Comparison of ENCODE assay signal across 11 cellular contexts in the genomic region with DNA sequence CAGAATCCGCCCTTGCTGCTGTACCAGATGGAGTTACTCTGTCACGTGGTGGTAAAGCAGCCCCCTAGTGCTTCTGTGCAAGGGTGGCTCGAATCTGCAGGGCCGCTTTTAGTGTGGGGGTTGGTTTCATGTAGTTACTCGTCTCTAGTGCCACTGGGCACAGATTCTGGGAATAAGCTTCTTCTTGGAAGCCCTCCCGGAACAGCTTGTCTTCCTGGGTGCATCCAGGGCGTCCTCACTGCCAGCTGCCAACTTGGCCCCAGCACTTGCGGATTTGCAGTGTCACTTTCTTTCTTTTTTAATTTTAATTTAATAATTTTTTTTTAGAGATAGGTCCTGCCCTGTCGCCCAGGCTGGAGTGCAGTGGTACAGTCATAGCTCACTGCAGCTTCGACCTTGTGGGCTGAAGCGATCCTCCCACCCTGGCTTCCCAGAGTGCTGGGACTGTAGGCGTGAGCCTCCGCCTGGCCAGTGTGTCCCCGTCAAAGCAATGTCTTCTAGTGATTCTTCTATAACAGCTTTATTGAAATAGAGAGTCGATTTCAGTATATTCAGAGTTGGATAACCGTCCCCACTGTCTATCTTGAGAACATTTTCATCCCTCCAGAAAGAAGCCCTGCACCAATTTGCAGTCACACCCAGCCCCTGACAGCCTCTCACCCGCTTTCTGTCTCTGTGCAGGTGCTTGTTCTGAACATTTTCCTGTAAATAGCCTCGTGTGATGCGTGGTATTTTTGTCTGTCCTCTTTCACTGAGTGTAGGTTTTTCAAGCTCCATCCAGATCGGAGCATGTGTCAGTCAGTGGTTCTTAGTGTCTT. TPM values are rescaled to one million over a fixed set of nuclear protein-coding genes. Genes with fewer than 3 reads are reported as not detected.
DNase-seq lines count a peak whose midpoint lies in the region; ATAC-seq and TF ChIP-seq lines count a peak whose summit lies in the region.
"Had no signal": no experiment of that assay in that cellular context is flagged by ENCODE, and none has a peak within 500 bp of the region (broad histone marks: within the 10 kb centered on the region; RNA-seq: fewer than 3 reads in every experiment).

No MANE protein-coding gene starts in this region.

- H3K27me3 ChIP-seq in dorsolateral prefrontal cortex: no peaks in the 10 kb centered on the region

- DNase-seq in NCI-H2171 treated with DMSO at 0.1 percent for 48 hours (lab: John Stamatoyannopoulos, UW) (peak; percentile 64), NCI-H2171 (lab: John Stamatoyannopoulos, UW) (no peak), dorsolateral prefrontal cortex (peak; percentile 31 to 82 (median 67)), medulla oblongata (ENCODE audit: extremely low spot score) (peak; percentile 68), CD1c-positive myeloid dendritic cell (ENCODE audit: extremely low spot score) (no peak)
- no peak for DNase-seq in activated CD4-positive, CD25-positive, alpha-beta regulatory T cell treated with anti-CD3 and anti-CD28 coated beads, Interleukin-2, amount 50 U/mL, for 72 hours
- DNase-seq: Karpas-422, NCI-H1930 had no signal

- no peak for TF ChIP-seq CTCF in dorsolateral prefrontal cortex (IDR thresholded peaks at IDR 0.05 in 54 of 56, conservative IDR thresholded peaks at IDR 0.05 in 2 of 56; ENCODE audit: low read depth in 1 of 56, partially characterized antibody in 56 of 56)

- H3K4me3 ChIP-seq in dorsolateral prefrontal cortex: peak overlapping the region in 16 of 59 donors; percentile 1 to 29 (median 12)

- intact Hi-C loops in dorsolateral prefrontal cortex (cut with DNase I): loop anchor here (2.0 to 5.0 kb wide), 2 partner anchors 21 to 36 kb away; no protein-coding TSS in a partner anchor

- no peak for ATAC-seq in GM18867 (IDR thresholded peaks at IDR 0.05; ENCODE audit: unreplicated experiment)

- H3K27ac ChIP-seq in dorsolateral prefrontal cortex (peak overlapping the region in 58 of 59 donors; percentile 24 to 93 (median 83)), temporal lobe (ENCODE audit: low read depth, low read length) (peak overlapping the region; percentile 88)
- H3K27ac ChIP-seq: 22Rv1 had no signal

RNA-seq across cellular contexts. Expression of gene PYGB, which starts 25.9 kb away (rescaled TPM):
- total RNA-seq in dorsolateral prefrontal cortex (100 to 1,000 TPM in 116 of 120 experiments, 10 to 100 TPM in 4; 83.2 to 226 (median 146) TPM), temporal lobe (62.4 TPM)

Comparison
In these comparisons a context has a peak if more than half of its experiments do, and no peak if none do; other contexts are left out.
1. DNase-seq: peak in NCI-H2171 treated with DMSO at 0.1 percent for 48 hours (single experiment), dorsolateral prefrontal cortex (10 of 10) and medulla oblongata (single experiment); none in NCI-H2171 (single experiment), CD1c-positive myeloid dendritic cell (single experiment) and activated CD4-positive, CD25-positive, alpha-beta regulatory T cell treated with anti-CD3 and anti-CD28 coated beads, Interleukin-2, amount 50 U/mL, for 72 hours (single experiment).